Comparison of ENCODE assay signal across 31 cellular contexts in the genomic region with DNA sequence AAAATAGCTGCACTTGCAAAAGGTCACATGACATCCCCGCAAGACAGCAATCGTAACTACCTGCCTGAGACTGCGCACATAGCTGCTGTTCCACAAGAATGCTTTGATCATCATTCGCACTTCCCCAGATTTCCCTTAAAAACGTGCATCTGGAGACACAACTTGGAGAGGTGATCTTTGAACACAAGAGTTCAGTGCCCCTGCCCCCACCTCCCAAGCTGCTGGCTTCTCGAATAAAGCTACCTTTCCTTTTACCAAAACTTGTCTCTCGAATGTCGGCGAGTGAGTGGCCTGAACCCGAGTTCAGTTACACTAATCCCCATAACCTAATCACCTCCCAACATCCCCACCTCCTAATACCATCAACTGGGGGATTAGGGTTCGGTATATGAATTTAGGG.
"Had no signal": no experiment of that assay in that cellular context is flagged by ENCODE, and none has a peak within 500 bp of the region (broad histone marks: within the 10 kb centered on the region; RNA-seq: fewer than 3 reads in every experiment).

No MANE protein-coding gene starts in this region.

- H3K27me3 ChIP-seq: adrenal gland, body of pancreas, colonic mucosa, esophagus squamous epithelium, gastroesophageal sphincter, heart right ventricle had no signal

- H3K27ac ChIP-seq: adrenal gland, body of pancreas, colonic mucosa, epithelial cell of prostate, esophagus squamous epithelium, gastroesophageal sphincter, heart right ventricle, WERI-Rb-1 had no signal

- H3K4me1 ChIP-seq: adrenal gland, body of pancreas, colonic mucosa, esophagus squamous epithelium, gastroesophageal sphincter, heart right ventricle had no signal

- H3K9me3 ChIP-seq: adrenal gland, body of pancreas, colonic mucosa, esophagus squamous epithelium, gastroesophageal sphincter, heart right ventricle had no signal

- FAIRE-seq: endometrium had no signal

- ATAC-seq: activated CD4-positive, CD25-positive, alpha-beta regulatory T cell treated with anti-CD3 and anti-CD28 coated beads, Interleukin-2, amount 50 U/mL, for 24 hours; activated CD8-positive, alpha-beta T cell treated with anti-CD3 and anti-CD28 coated beads for 36 hours; activated naive CD8-positive, alpha-beta T cell treated with anti-CD3 and anti-CD28 coated beads, Interleukin-2, amount 50 U/mL, for 24 hours; activated T-cell treated with anti-CD3 and anti-CD28 coated beads, Interleukin-2, amount 50 U/mL, for 4 hours; activated T-helper 17 cell treated with anti-CD3 and anti-CD28 coated beads, Interleukin-2, amount 50 U/mL, for 72 hours; body of pancreas; gastroesophageal sphincter; heart right ventricle; T-helper 17 cell had no signal

- H3K36me3 ChIP-seq: adrenal gland, colonic mucosa, WERI-Rb-1 had no signal

- DNase-seq: activated B cell treated with CpG ODN at 0.5 μM for 24 hours; activated CD4-positive, alpha-beta T cell treated with anti-CD3 and anti-CD28 coated beads for 48 hours; activated CD4-positive, alpha-beta T cell treated with anti-CD3 and anti-CD28 coated beads, Interleukin-2, amount 50 U/mL, for 1 hour; activated CD4-positive, alpha-beta T cell treated with anti-CD3 and anti-CD28 coated beads, Interleukin-2, amount 50 U/mL, for 48 hours; activated CD8-positive, alpha-beta memory T cell treated with anti-CD3 and anti-CD28 coated beads for 24 hours; activated CD8-positive, alpha-beta T cell treated with anti-CD3 and anti-CD28 coated beads for 36 hours; activated effector memory CD4-positive, alpha-beta T cell treated with Interleukin-2 at 50 U/mL for 16 hours; activated gamma-delta T cell treated with Interleukin-2 at 50 U/mL for 16 hours; activated naive CD4-positive, alpha-beta T cell treated with anti-CD3 and anti-CD28 coated beads for 36 hours; activated naive CD8-positive, alpha-beta T cell treated with anti-CD3 and anti-CD28 coated beads for 36 hours; activated naive CD8-positive, alpha-beta T cell treated with anti-CD3 and anti-CD28 coated beads, Interleukin-2, amount 50 U/mL, for 24 hours; activated T-cell treated with anti-CD3 and anti-CD28 coated beads, Interleukin-2, amount 50 U/mL, for 4 hours; adrenal gland; amygdala; aorta; body of pancreas; caudate nucleus; colonic mucosa; effector CD8-positive, alpha-beta T cell; esophagus squamous epithelium; foreskin melanocyte; heart right ventricle; T-helper 1 cell; T-helper 17 cell; T1000; WERI-Rb-1 had no signal

- H3K4me3 ChIP-seq: adrenal gland, body of pancreas, colonic mucosa, esophagus squamous epithelium, gastroesophageal sphincter, heart right ventricle had no signal
